Comparison of ENCODE assay signal across 9 cellular contexts in genomic region chr19:3671680-3672574, GRCh38. TPM values are rescaled to one million over a fixed set of nuclear protein-coding genes. Genes with fewer than 3 reads are reported as not detected.
DNase-seq lines count a peak whose midpoint lies in the region; ATAC-seq and TF ChIP-seq lines count a peak whose summit lies in the region.
"Had no signal": no experiment of that assay in that cellular context is flagged by ENCODE, and none has a peak within 500 bp of the region (broad histone marks: within the 10 kb centered on the region; RNA-seq: fewer than 3 reads in every experiment).

No MANE protein-coding gene starts in this region.

- H3K4me1 Mint-ChIP-seq in H9 = peaks cover 16 to 26% of the 10 kb centered on the region in 2 experiments
- peaks cover 21% of the 10 kb centered on the region for H3K4me1 Mint-ChIP-seq in activated naive CD4-positive, alpha-beta T cell treated with anti-CD3 and anti-CD28 coated beads for 36 hours (ENCODE audit: low read depth)

- no peak for TF ChIP-seq CTCF in H9 (conservative IDR thresholded peaks at IDR 0.05)

- no peak overlapping the region for H3K27ac ChIP-seq in H9 (ENCODE audit: insufficient read length, low read depth, low read length)

- no peaks in the 10 kb centered on the region for H3K27me3 ChIP-seq in H9 (ENCODE audit: insufficient read depth, low read length)

- H2BK5ac ChIP-seq in H9 (ENCODE audit: insufficient read length, low read length) = no peak overlapping the region

- no peaks in the 10 kb centered on the region; the same call in 1 of the 2 replicates for H3K4me1 ChIP-seq in H9 (ENCODE audit: insufficient read depth, low read length)

- no peaks in the 10 kb centered on the region for H3K9me3 ChIP-seq in H9 (ENCODE audit: control insufficient read depth, low read depth, low read length)

- H4K5ac ChIP-seq in H9 (ENCODE audit: insufficient read length, low read depth, low read length) = no peak overlapping the region

- no peak overlapping the region for H3K56ac ChIP-seq in H9 (ENCODE audit: insufficient read length, low read depth, low read length)

- H3T11ph ChIP-seq in H9 (ENCODE audit: low read length) = no peak overlapping the region

- no peaks in the 10 kb centered on the region for H3K23me2 ChIP-seq in H9 (ENCODE audit: insufficient read length, low read depth, low read length, poor library complexity, severe bottlenecking)

- no peak overlapping the region for H4K8ac ChIP-seq in H9 (replicated peaks; ENCODE audit: insufficient read length, low read depth, low read length)

- no peak overlapping the region for H3K9ac ChIP-seq in H9 (ENCODE audit: extremely low read depth, insufficient read length, low read length)

- H4K20me1 ChIP-seq in H9 (ENCODE audit: control insufficient read depth, insufficient read depth, insufficient read length) = peaks cover 4% of the 10 kb centered on the region

- no peak overlapping the region for H2AFZ ChIP-seq in H9 (ENCODE audit: low read length)

- no peak for DNase-seq in H9
- peak; percentile 58 for DNase-seq in activated naive CD4-positive, alpha-beta T cell treated with anti-CD3 and anti-CD28 coated beads for 36 hours
- peak; percentile 52 for DNase-seq in iris pigment epithelial cell (ENCODE audit: low read depth)
- DNase-seq in stimulated activated CD8-positive, alpha-beta memory T cell treated with anti-CD3 and anti-CD28 coated beads, Interleukin-7, amount 100 ng/mL, for 48 hours (ENCODE audit: extremely low read depth in 1 of 2, low read depth in 1 of 2) = peak; percentile 59 to 62
- no peak for DNase-seq in NCI-H1694 (lab: John Stamatoyannopoulos, UW)
- no peak for DNase-seq in mucosa of gallbladder (ENCODE audit: low spot score)
- DNase-seq in SK-N-DZ (ENCODE audit: low spot score) = no peak

- no peak overlapping the region for H2AK5ac ChIP-seq in H9 (ENCODE audit: insufficient read length, low read length)

- no peak overlapping the region for H2BK20ac ChIP-seq in H9 (ENCODE audit: low read depth, low read length, poor library complexity, severe bottlenecking)

- ATAC-seq in GM21515 (IDR thresholded peaks at IDR 0.05; ENCODE audit: unreplicated experiment) = no peak
- ATAC-seq: HCT116 had no signal

- H3K4me3 Mint-ChIP-seq in H9 = no peak overlapping the region
- peak overlapping the region; percentile 4 for H3K4me3 Mint-ChIP-seq in activated naive CD4-positive, alpha-beta T cell treated with anti-CD3 and anti-CD28 coated beads for 36 hours

- H3K27ac Mint-ChIP-seq in H9 = peak overlapping the region in 1 of 3 experiments; percentile 68; a peak in 2 of 7 replicates
- H3K27ac Mint-ChIP-seq in activated naive CD4-positive, alpha-beta T cell treated with anti-CD3 and anti-CD28 coated beads for 36 hours = no peak overlapping the region

- peak overlapping the region; percentile 46 for H3K14ac ChIP-seq in H9 (ENCODE audit: insufficient read depth, low read length)

- H2BK15ac ChIP-seq in H9 (ENCODE audit: low read depth, low read length) = no peak overlapping the region

- H2BK12ac ChIP-seq in H9 (ENCODE audit: insufficient read length, low read depth, low read length) = no peak overlapping the region

- CTCF ChIA-PET in activated naive CD4-positive, alpha-beta T cell treated with anti-CD3 and anti-CD28 coated beads for 36 hours (lab: Charles Lee) = interaction anchor here (0.5 to 1.3 kb wide), 3 partner anchors 19 to 345 kb away, joined by 3 to 7 read pairs (median 6); no protein-coding TSS in a partner anchor

- H3K27me3 Mint-ChIP-seq in H9 (ENCODE audit: low read depth) = no peaks in the 10 kb centered on the region
- H3K27me3 Mint-ChIP-seq in activated naive CD4-positive, alpha-beta T cell treated with anti-CD3 and anti-CD28 coated beads for 36 hours (ENCODE audit: low read depth) = no peaks in the 10 kb centered on the region

- H3K9me3 Mint-ChIP-seq in H9 = no peaks in the 10 kb centered on the region
- H3K9me3 Mint-ChIP-seq in activated naive CD4-positive, alpha-beta T cell treated with anti-CD3 and anti-CD28 coated beads for 36 hours = no peaks in the 10 kb centered on the region

- peaks cover 4% of the 10 kb centered on the region for H3K79me1 ChIP-seq in H9 (ENCODE audit: insufficient read depth, low read depth, low read length, poor library complexity, severe bottlenecking)

- no peak overlapping the region for H3K18ac ChIP-seq in H9 (ENCODE audit: insufficient read length, low read depth, low read length)

- H3K4me2 ChIP-seq in H9 (ENCODE audit: insufficient read depth, insufficient read length, low read length) = no peak overlapping the region

- no peak overlapping the region for H4K91ac ChIP-seq in H9 (ENCODE audit: insufficient read length, low read depth, low read length)

- H3K4ac ChIP-seq in H9 (ENCODE audit: low read depth, low read length) = no peak overlapping the region; the same call in 1 of the 2 replicates

- H3K36me3 Mint-ChIP-seq in H9 (ENCODE audit: insufficient read depth in 1 of 3, low read depth in 3 of 3) = no peaks in the 10 kb centered on the region; a peak in 2 of 7 replicates
- H3K36me3 Mint-ChIP-seq in activated naive CD4-positive, alpha-beta T cell treated with anti-CD3 and anti-CD28 coated beads for 36 hours (ENCODE audit: low read depth) = peaks cover 3% of the 10 kb centered on the region

- no CpG with 5 or more reads among the region's 40 CpGs for WGBS in H9 (ENCODE audit: extremely low coverage, insufficient read length, low lambda C conversion rate)

- intact Hi-C loops in activated naive CD4-positive, alpha-beta T cell treated with anti-CD3 and anti-CD28 coated beads for 36 hours (cut with micrococcal nuclease) = no loop called here

- no peak overlapping the region for H3K23ac ChIP-seq in H9 (ENCODE audit: insufficient read length, low read depth, low read length)

- H2BK120ac ChIP-seq in H9 (ENCODE audit: low read depth, low read length, poor library complexity, severe bottlenecking) = no peak overlapping the region

- H3K79me2 ChIP-seq in H9 (ENCODE audit: insufficient read depth, low read length) = no peaks in the 10 kb centered on the region

RNA-seq across cellular contexts. Expression of gene PIP5K1C, which starts 28.3 kb away (rescaled TPM):
- total RNA-seq in H9 (2021) = 41.7 and 42.2 TPM in 2 replicates
- 1 to 10 TPM; 7.3 to 7.5 TPM for total RNA-seq in activated naive CD4-positive, alpha-beta T cell treated with anti-CD3 and anti-CD28 coated beads for 36 hours
- total RNA-seq in mucosa of gallbladder = 72.9 TPM
- 6.6 and 7.8 TPM in 2 replicates for polyA plus RNA-seq in SK-N-DZ (2014; cell fraction: cytosol; rRNA removed)
- 11.8 and 19.5 TPM in 2 replicates for polyA plus RNA-seq in SK-N-DZ (2014; cell fraction: nucleus; rRNA removed)

RNA-seq across cellular contexts. Expression of gene TJP3, which starts 36.3 kb away (rescaled TPM):
- total RNA-seq in H9 (2021) = 27.3 and 27.9 TPM in 2 replicates
- total RNA-seq in activated naive CD4-positive, alpha-beta T cell treated with anti-CD3 and anti-CD28 coated beads for 36 hours = 1 to 10 TPM in 1 of 2 experiments, under 1 TPM in 1; 0.93 to 1.6 TPM
- total RNA-seq in mucosa of gallbladder = 141 TPM
- polyA plus RNA-seq in SK-N-DZ (2014; cell fraction: cytosol; rRNA removed) = not detected in 2 replicates
- not detected in 2 replicates for polyA plus RNA-seq in SK-N-DZ (2014; cell fraction: nucleus; rRNA removed)

RNA-seq across cellular contexts. Expression of gene CACTIN, which starts 45.3 kb away (rescaled TPM):
- total RNA-seq in H9 (2021) (35.9 and 37.3 TPM in 2 replicates), mucosa of gallbladder (25.8 TPM)
- 10 to 100 TPM; 24.6 to 27.0 TPM for total RNA-seq in activated naive CD4-positive, alpha-beta T cell treated with anti-CD3 and anti-CD28 coated beads for 36 hours
- 19.7 and 34.0 TPM in 2 replicates for polyA plus RNA-seq in SK-N-DZ (2014; cell fraction: cytosol; rRNA removed)
- 58.2 and 58.5 TPM in 2 replicates for polyA plus RNA-seq in SK-N-DZ (2014; cell fraction: nucleus; rRNA removed)

Comparison
In these comparisons a context has a peak if more than half of its experiments do, and no peak if none do; other contexts are left out.
1. DNase-seq: peak in activated naive CD4-positive, alpha-beta T cell treated with anti-CD3 and anti-CD28 coated beads for 36 hours (single experiment), iris pigment epithelial cell (single experiment) and stimulated activated CD8-positive, alpha-beta memory T cell treated with anti-CD3 and anti-CD28 coated beads, Interleukin-7, amount 100 ng/mL, for 48 hours (2 of 2); none in H9 (single experiment), NCI-H1694 (single experiment), mucosa of gallbladder (single experiment) and SK-N-DZ (single experiment).
2. RNA of gene TJP3, which starts 36.3 kb away (total RNA-seq): 141 TPM in mucosa of gallbladder (single experiment) and 27.3 to 27.9 TPM in H9; 0.93 to 1.6 TPM in activated naive CD4-positive, alpha-beta T cell treated with anti-CD3 and anti-CD28 coated beads for 36 hours; every median in the first group is over 10 times any median in the second.